ENCODE assay signal across 8 cellular contexts in the genomic region with DNA sequence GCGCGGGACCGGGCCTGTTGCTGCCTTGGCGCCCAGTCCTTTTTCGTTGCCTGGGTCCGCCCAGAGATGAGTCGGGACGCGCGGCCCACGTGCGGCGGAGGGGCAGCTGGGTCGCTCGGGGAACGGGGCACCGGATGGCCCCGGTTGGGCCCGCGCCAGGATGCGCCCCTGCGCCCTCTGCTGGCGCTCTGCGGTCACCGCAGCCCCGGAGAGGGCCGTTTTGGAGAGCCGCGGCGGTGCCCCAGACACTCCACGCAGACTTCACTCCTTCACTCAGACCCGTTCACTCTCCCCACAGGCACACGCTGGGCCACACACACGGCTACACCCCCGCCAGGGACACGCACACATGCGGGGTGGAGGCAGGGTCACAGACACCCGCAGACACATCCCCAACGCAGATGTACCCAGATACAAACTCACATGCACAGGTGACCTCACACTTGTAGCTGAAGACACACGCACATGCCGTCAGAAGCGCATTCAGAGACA. TPM values are rescaled to one million over a fixed set of nuclear protein-coding genes. Genes with fewer than 3 reads are reported as not detected.
DNase-seq lines count a peak whose midpoint lies in the region; ATAC-seq and TF ChIP-seq lines count a peak whose summit lies in the region.

No MANE protein-coding gene starts in this region.

- peak overlapping the region; percentile 26 for H4K8ac ChIP-seq in trophoblast cell (ENCODE audit: low read depth, low read length)

- H4K91ac ChIP-seq in trophoblast cell (ENCODE audit: low read depth, low read length) = peak overlapping the region; percentile 32

- H3K18ac ChIP-seq in trophoblast cell (ENCODE audit: low read length) = peak overlapping the region; percentile 15

- no peak overlapping the region for H2AFZ ChIP-seq in trophoblast cell (ENCODE audit: insufficient read depth, low read length, poor library complexity)

- in situ Hi-C loops in transverse colon (cut with MboI; ENCODE audit: low pct_ligation_motif_present in 1 of 4, low pct_unique_long_range_greater_than_20kb in 1 of 4, low sequenced_read_pairs in 3 of 4) = loop anchor here (5.0 to 25.0 kb wide), 5 partner anchors 107 to 153 kb away; a partner anchor contains a TSS

- peak overlapping the region; percentile 1 for H2BK12ac ChIP-seq in trophoblast cell (ENCODE audit: low read length)

- H3K27ac Mint-ChIP-seq in activated T-helper 2 cell treated with anti-CD3 and anti-CD28 coated beads, Interferon-gamma antibody, Interleukin-2, Interleukin-4, amounts not matched to agents 10 μg/mL and 5 μg/mL and 100 μg/mL, durations not matched to agents 14 hours and 24 hours and 36 hours = no peak overlapping the region

- peak overlapping the region in 2 of 4 donors; percentile 25 to 65 for H3K27ac ChIP-seq in Peyer's patch
- H3K27ac ChIP-seq in gastroesophageal sphincter = peak overlapping the region in 3 of 4 donors; percentile 57 to 79 (median 65)
- H3K27ac ChIP-seq in trophoblast cell (ENCODE audit: low read depth, low read length) = no peak overlapping the region
- H3K27ac ChIP-seq in transverse colon = peak overlapping the region in 1 of 4 donors; percentile 59

- no peaks in the 10 kb centered on the region for H3K36me3 Mint-ChIP-seq in activated T-helper 2 cell treated with anti-CD3 and anti-CD28 coated beads, Interferon-gamma antibody, Interleukin-2, Interleukin-4, amounts not matched to agents 10 μg/mL and 5 μg/mL and 100 μg/mL, durations not matched to agents 14 hours and 24 hours and 36 hours (ENCODE audit: low read depth)

- H3K23ac ChIP-seq in trophoblast cell (ENCODE audit: low read length) = no peak overlapping the region

- TF ChIP-seq POLR2A in Peyer's patch (IDR thresholded peaks at IDR 0.05) (no peak), gastroesophageal sphincter (IDR thresholded peaks at IDR 0.05) (no peak), transverse colon (IDR thresholded peaks at IDR 0.05) (no peak)

- H3K9ac ChIP-seq in trophoblast cell (ENCODE audit: low read length) = no peak overlapping the region

- peaks cover 0 to 38% (median 6%) of the 10 kb centered on the region in 4 donors for H3K4me1 ChIP-seq in Peyer's patch
- peaks cover 0 to 22% (median 13%) of the 10 kb centered on the region in 3 donors for H3K4me1 ChIP-seq in gastroesophageal sphincter
- H3K4me1 ChIP-seq in trophoblast cell (ENCODE audit: control insufficient read depth in 1 of 2, insufficient read depth in 2 of 2, low read length in 2 of 2) = peaks cover 0 to 2% of the 10 kb centered on the region in 2 experiments
- peaks cover 0 to 26% (median 18%) of the 10 kb centered on the region in 4 donors for H3K4me1 ChIP-seq in transverse colon

- H3K4me1 Mint-ChIP-seq in activated T-helper 2 cell treated with anti-CD3 and anti-CD28 coated beads, Interferon-gamma antibody, Interleukin-2, Interleukin-4, amounts not matched to agents 10 μg/mL and 5 μg/mL and 100 μg/mL, durations not matched to agents 14 hours and 24 hours and 36 hours (ENCODE audit: low read depth) = peaks cover 5% of the 10 kb centered on the region

- H3K27me3 ChIP-seq in Peyer's patch (no peaks in the 10 kb centered on the region), gastroesophageal sphincter (no peaks in the 10 kb centered on the region), trophoblast cell (ENCODE audit: insufficient read depth, low read length) (no peaks in the 10 kb centered on the region), transverse colon (no peaks in the 10 kb centered on the region)

- peak overlapping the region; percentile 79 for H3K4me3 Mint-ChIP-seq in activated T-helper 2 cell treated with anti-CD3 and anti-CD28 coated beads, Interferon-gamma antibody, Interleukin-2, Interleukin-4, amounts not matched to agents 10 μg/mL and 5 μg/mL and 100 μg/mL, durations not matched to agents 14 hours and 24 hours and 36 hours (ENCODE audit: low read depth)

- DNase-seq in D341Med (ENCODE audit: low spot score) = peak; percentile 94
- DNase-seq in Peyer's patch = peak; percentile 68 to 85 (median 77)
- DNase-seq in activated T-helper 2 cell treated with anti-CD3 and anti-CD28 coated beads, Interferon-gamma antibody, Interleukin-2, Interleukin-4, amounts not matched to agents 10 μg/mL and 5 μg/mL and 100 μg/mL, durations not matched to agents 14 hours and 24 hours and 36 hours (ENCODE audit: low spot score) = peak; percentile 72
- peak; percentile 29 to 71 for DNase-seq in trophoblast cell
- peak; percentile 71 for DNase-seq in transverse colon
- no peak for DNase-seq in pons (ENCODE audit: low spot score)

- H3K14ac ChIP-seq in trophoblast cell (ENCODE audit: low read length) = peak overlapping the region; percentile 2

- peaks cover 6% of the 10 kb centered on the region for H3K79me1 ChIP-seq in trophoblast cell (ENCODE audit: low read length)

- intact Hi-C loops in activated T-helper 2 cell treated with anti-CD3 and anti-CD28 coated beads, Interferon-gamma antibody, Interleukin-2, Interleukin-4, amounts not matched to agents 10 μg/mL and 5 μg/mL and 100 μg/mL, durations not matched to agents 14 hours and 24 hours and 36 hours (cut with micrococcal nuclease) = loop anchor here (1.0 to 10.0 kb wide), 3 partner anchors 97 to 190 kb away; a partner anchor contains a TSS
- intact Hi-C loops in transverse colon (cut with DNase I; ENCODE audit: low total_unique reads) = loop anchor here (2.0 to 10.0 kb wide), 3 partner anchors 102 to 610 kb away; no protein-coding TSS in a partner anchor

- H3K4me3 ChIP-seq in Peyer's patch (peak overlapping the region; percentile 32 to 68 (median 49)), gastroesophageal sphincter (peak overlapping the region; percentile 23 to 56), trophoblast cell (ENCODE audit: low read depth, low read length) (no peak overlapping the region), transverse colon (peak overlapping the region in 3 of 4 donors; percentile 24 to 37 (median 32))

- 0% methylated on average over 6 of the region's 42 CpGs; no CpG with 5 or more reads in 1 of the 2 donors for WGBS in gastroesophageal sphincter (ENCODE audit: low coverage in 1 of 2), 2 donors
- no CpG with 5 or more reads among the region's 42 CpGs for WGBS in trophoblast cell (ENCODE audit: extremely low coverage, insufficient coverage, insufficient read length)
- WGBS in transverse colon (ENCODE audit: low coverage in 1 of 2), 2 donors = 20% methylated on average over 30 of the region's 42 CpGs; no CpG with 5 or more reads in 1 of the 2 donors

- peaks cover 3% of the 10 kb centered on the region for H3K27me3 Mint-ChIP-seq in activated T-helper 2 cell treated with anti-CD3 and anti-CD28 coated beads, Interferon-gamma antibody, Interleukin-2, Interleukin-4, amounts not matched to agents 10 μg/mL and 5 μg/mL and 100 μg/mL, durations not matched to agents 14 hours and 24 hours and 36 hours (ENCODE audit: low read depth)

- peaks cover 11% of the 10 kb centered on the region for H3K79me2 ChIP-seq in trophoblast cell (ENCODE audit: control insufficient read depth, insufficient read depth, low read length, poor library complexity)

- peaks cover 0 to 48% (median 0%) of the 10 kb centered on the region in 3 donors for H3K36me3 ChIP-seq in Peyer's patch
- peaks cover 0 to 49% of the 10 kb centered on the region in 2 donors for H3K36me3 ChIP-seq in gastroesophageal sphincter
- H3K36me3 ChIP-seq in trophoblast cell (ENCODE audit: control insufficient read depth in 1 of 2, insufficient read depth in 2 of 2, low read length in 2 of 2) = peaks cover 94 to 95% of the 10 kb centered on the region in 2 experiments
- H3K36me3 ChIP-seq in transverse colon = peaks cover 0 to 8% (median 2%) of the 10 kb centered on the region in 4 donors

- no peak for TF ChIP-seq EP300 in gastroesophageal sphincter (IDR thresholded peaks at IDR 0.05)
- no peak for TF ChIP-seq EP300 in transverse colon (IDR thresholded peaks at IDR 0.05; ENCODE audit: low read depth)

- H2AK5ac ChIP-seq in trophoblast cell (ENCODE audit: low read length) = no peak overlapping the region

- H4K12ac ChIP-seq in trophoblast cell (ENCODE audit: low read depth, low read length) = peak overlapping the region; percentile 31

- no peak overlapping the region for H2BK5ac ChIP-seq in trophoblast cell (ENCODE audit: low read depth, low read length, poor library complexity)

- H3K4ac ChIP-seq in trophoblast cell (ENCODE audit: low read depth, low read length) = peak overlapping the region; percentile 5

- H3K4me2 ChIP-seq in trophoblast cell (ENCODE audit: low read length) = no peak overlapping the region

- H2BK120ac ChIP-seq in trophoblast cell (ENCODE audit: insufficient read depth, low read length, poor library complexity) = no peak overlapping the region

- ATAC-seq in HG02642 (IDR thresholded peaks at IDR 0.05; ENCODE audit: poor library complexity, unreplicated experiment) (peak; percentile 56), gastroesophageal sphincter (peak; percentile 82)

- no peaks in the 10 kb centered on the region for H3K9me3 Mint-ChIP-seq in activated T-helper 2 cell treated with anti-CD3 and anti-CD28 coated beads, Interferon-gamma antibody, Interleukin-2, Interleukin-4, amounts not matched to agents 10 μg/mL and 5 μg/mL and 100 μg/mL, durations not matched to agents 14 hours and 24 hours and 36 hours

- peak; percentile 81 to 94 (median 93) for TF ChIP-seq CTCF in Peyer's patch (IDR thresholded peaks at IDR 0.05)
- peak in 3 of 4 experiments; percentile 93 to 98 (median 93) for TF ChIP-seq CTCF in gastroesophageal sphincter (IDR thresholded peaks at IDR 0.05)
- peak; percentile 89 to 95 (median 93) for TF ChIP-seq CTCF in transverse colon (IDR thresholded peaks at IDR 0.05)

- no peaks in the 10 kb centered on the region for H3K9me3 ChIP-seq in Peyer's patch
- H3K9me3 ChIP-seq in gastroesophageal sphincter = no peaks in the 10 kb centered on the region
- H3K9me3 ChIP-seq in trophoblast cell (ENCODE audit: insufficient read depth, low read depth, low read length) = peaks cover 5% of the 10 kb centered on the region
- no peaks in the 10 kb centered on the region for H3K9me3 ChIP-seq in transverse colon

RNA-seq across cellular contexts. Expression of a gene that starts 38.8 kb away (rescaled TPM):
- total RNA-seq in Peyer's patch (100 to 1,000 TPM in 3 of 4 donors, 10 to 100 TPM in 1; 85.8 to 187 (median 146) TPM), gastroesophageal sphincter (10 to 100 TPM; 30.6 to 54.7 (median 45.0) TPM), transverse colon (100 to 1,000 TPM in 3 of 4 donors, 10 to 100 TPM in 1; 87.0 to 155 (median 130) TPM)
- total RNA-seq in activated T-helper 2 cell treated with anti-CD3 and anti-CD28 coated beads, Interferon-gamma antibody, Interleukin-2, Interleukin-4, amounts not matched to agents 10 μg/mL and 5 μg/mL and 100 μg/mL, durations not matched to agents 14 hours and 24 hours and 36 hours = 3.5 and 6.4 TPM in 2 replicates
- 188 and 198 TPM in 2 replicates for polyA plus RNA-seq in trophoblast cell (2013)
